8 cellular contexts compared by ENCODE assay signal in genomic region chr7:77351539-77352004, GRCh38.
DNase-seq lines count a peak whose midpoint lies in the region; ATAC-seq, FAIRE-seq and TF ChIP-seq lines count a peak whose summit lies in the region.

No MANE protein-coding gene starts in this region.

- H3K36me3 Mint-ChIP-seq in stimulated activated effector memory CD8-positive, alpha-beta T cell treated with anti-CD3 and anti-CD28 coated beads, Interleukin-12 subunit alpha, Interleukin-12 subunit beta, amount 100 ng/mL, for 72 hours = no peaks in the 10 kb centered on the region

- peak overlapping the region in 7 of 11 experiments; percentile 1 to 53 (median 24); a peak in 9 of 22 replicates for H3K9ac ChIP-seq in BLaER1 treated with 17β-estradiol and CSF1 and Interleukin-3, amounts not matched to agents 10 nM and 100 nM

- peaks cover 55% of the 10 kb centered on the region for H3K4me1 Mint-ChIP-seq in stimulated activated effector memory CD8-positive, alpha-beta T cell treated with anti-CD3 and anti-CD28 coated beads, Interleukin-12 subunit alpha, Interleukin-12 subunit beta, amount 100 ng/mL, for 72 hours

- ATAC-seq in GM19438 (IDR thresholded peaks at IDR 0.05; ENCODE audit: low read depth, unreplicated experiment) (peak; percentile 97), HG03460 (IDR thresholded peaks at IDR 0.05; ENCODE audit: unreplicated experiment) (peak; percentile 92), heart left ventricle (peak; percentile 38 to 88 (median 70))
- peak; percentile 95 for ATAC-seq in stimulated activated effector memory CD8-positive, alpha-beta T cell treated with anti-CD3 and anti-CD28 coated beads, Interleukin-12 subunit alpha, Interleukin-12 subunit beta, amount 100 ng/mL, for 72 hours

- DNase-seq in activated CD4-positive, alpha-beta T cell treated with anti-CD3 and anti-CD28 coated beads, Interleukin-2, amount 50 U/mL, for 1 hour = peak; percentile 23
- peak in 4 of 5 donors; percentile 32 to 57 (median 42) for DNase-seq in heart left ventricle
- peak; percentile 25 to 78 for DNase-seq in stimulated activated effector memory CD8-positive, alpha-beta T cell treated with anti-CD3 and anti-CD28 coated beads, Interleukin-12 subunit alpha, Interleukin-12 subunit beta, amount 100 ng/mL, for 72 hours (ENCODE audit: low spot score in 2 of 2)
- no peak for DNase-seq in H54 (ENCODE audit: insufficient read length, low spot score)
- DNase-seq in glomerular visceral epithelial cell (ENCODE audit: extremely low spot score) = no peak

- no peak for TF ChIP-seq POLR2A in heart left ventricle (IDR thresholded peaks at IDR 0.05)
- TF ChIP-seq POLR2A in H54 (IDR thresholded peaks at IDR 0.05; ENCODE audit: low read depth, low read length) = no peak

- H3K4me3 ChIP-seq in BLaER1 treated with 17β-estradiol and CSF1 and Interleukin-3, amounts not matched to agents 10 nM and 100 nM = peak overlapping the region in 2 of 10 experiments; percentile 6 to 12; a peak in 1 of 20 replicates
- H3K4me3 ChIP-seq in heart left ventricle = no peak overlapping the region

- peak overlapping the region in 10 of 11 experiments; percentile 10 to 72 (median 62); a peak in 19 of 22 replicates for H3K27ac ChIP-seq in BLaER1 treated with 17β-estradiol and CSF1 and Interleukin-3, amounts not matched to agents 10 nM and 100 nM
- peak overlapping the region in 10 of 12 donors; percentile 7 to 70 (median 50) for H3K27ac ChIP-seq in heart left ventricle

- peak overlapping the region; percentile 80 for H3K27ac Mint-ChIP-seq in stimulated activated effector memory CD8-positive, alpha-beta T cell treated with anti-CD3 and anti-CD28 coated beads, Interleukin-12 subunit alpha, Interleukin-12 subunit beta, amount 100 ng/mL, for 72 hours

- intact Hi-C loops in heart left ventricle (cut with DNase I) = loop anchor here in 3 of 10 donors (5.0 to 10.0 kb wide), 3 partner anchors 63 to 186 kb away; partner anchors contain the start of genes PTPN12 (in 3 of the 3) and GSAP (in 1 of the 3)

- H3K9me3 Mint-ChIP-seq in stimulated activated effector memory CD8-positive, alpha-beta T cell treated with anti-CD3 and anti-CD28 coated beads, Interleukin-12 subunit alpha, Interleukin-12 subunit beta, amount 100 ng/mL, for 72 hours = no peaks in the 10 kb centered on the region

- H3K36me3 ChIP-seq in BLaER1 treated with 17β-estradiol and CSF1 and Interleukin-3, amounts not matched to agents 10 nM and 100 nM = peaks cover 0 to 72% (median 0%) of the 10 kb centered on the region in 11 experiments; a peak in 6 of 22 replicates
- peaks cover 0 to 18% (median 0%) of the 10 kb centered on the region in 9 donors for H3K36me3 ChIP-seq in heart left ventricle

- no peak for FAIRE-seq in H54 (lab: Jason Lieb, UNC)

- no peaks in the 10 kb centered on the region for H3K9me3 ChIP-seq in BLaER1 treated with 17β-estradiol and CSF1 and Interleukin-3, amounts not matched to agents 10 nM and 100 nM (replicated peaks in 1 of 11)
- no peaks in the 10 kb centered on the region for H3K9me3 ChIP-seq in heart left ventricle

- H3K4me1 ChIP-seq in BLaER1 treated with 17β-estradiol and CSF1 and Interleukin-3, amounts not matched to agents 10 nM and 100 nM = peaks cover 19 to 27% (median 23%) of the 10 kb centered on the region in 10 experiments
- peaks cover 0 to 63% (median 23%) of the 10 kb centered on the region in 12 donors for H3K4me1 ChIP-seq in heart left ventricle

- WGBS in heart left ventricle, 4 donors = 50 to 66% (median 59%) methylated on average over 5 of the region's 5 CpGs

- H3K4me2 ChIP-seq in BLaER1 treated with 17β-estradiol and CSF1 and Interleukin-3, amounts not matched to agents 10 nM and 100 nM = peak overlapping the region; percentile 58 to 86 (median 65)

- peak overlapping the region; percentile 55 for H3K4me3 Mint-ChIP-seq in stimulated activated effector memory CD8-positive, alpha-beta T cell treated with anti-CD3 and anti-CD28 coated beads, Interleukin-12 subunit alpha, Interleukin-12 subunit beta, amount 100 ng/mL, for 72 hours

- TF ChIP-seq CTCF in heart left ventricle (IDR thresholded peaks at IDR 0.05) = no peak

- no peaks in the 10 kb centered on the region for H4K20me1 ChIP-seq in BLaER1 treated with 17β-estradiol and CSF1 and Interleukin-3, amounts not matched to agents 10 nM and 100 nM

- H3K27me3 ChIP-seq in BLaER1 treated with 17β-estradiol and CSF1 and Interleukin-3, amounts not matched to agents 10 nM and 100 nM = no peaks in the 10 kb centered on the region
- no peaks in the 10 kb centered on the region for H3K27me3 ChIP-seq in heart left ventricle

Comparison
In these comparisons a context has a peak if more than half of its experiments do, and no peak if none do; other contexts are left out.
1. DNase-seq: peak in activated CD4-positive, alpha-beta T cell treated with anti-CD3 and anti-CD28 coated beads, Interleukin-2, amount 50 U/mL, for 1 hour (single experiment), heart left ventricle (4 of 5) and stimulated activated effector memory CD8-positive, alpha-beta T cell treated with anti-CD3 and anti-CD28 coated beads, Interleukin-12 subunit alpha, Interleukin-12 subunit beta, amount 100 ng/mL, for 72 hours (2 of 2); none in H54 (single experiment) and glomerular visceral epithelial cell (single experiment).
2. Peak in every context shown above with its lines, with median percentiles within 50 percentile points of each other: ATAC-seq.